In genomic region chr6:45420083-45420908, GRCh38 we compare ENCODE assay signal across 9 cellular contexts. TPM values are rescaled to one million over a fixed set of nuclear protein-coding genes. Genes with fewer than 3 reads are reported as not detected.
DNase-seq lines count a peak whose midpoint lies in the region; ATAC-seq, FAIRE-seq and TF ChIP-seq lines count a peak whose summit lies in the region.
"Had no signal": no experiment of that assay in that cellular context is flagged by ENCODE, and none has a peak within 500 bp of the region (broad histone marks: within the 10 kb centered on the region; RNA-seq: fewer than 3 reads in every experiment).

No MANE protein-coding gene starts in this region.

- intact Hi-C loops in endothelial cell of umbilical vein (cut with micrococcal nuclease): loop anchor here (2.0 to 5.0 kb wide), 3 partner anchors 41 to 157 kb away; no protein-coding TSS in a partner anchor

- no TSS peak for BruUV-seq in endothelial cell of umbilical vein (replicated peaks; lab: Mats Ljungman, UMichigan)

- H3K27ac ChIP-seq in endothelial cell of umbilical vein (ENCODE audit: insufficient read depth, low read depth, low read length): no peak overlapping the region
- no peak overlapping the region for H3K27ac ChIP-seq in neutrophil
- H3K27ac ChIP-seq in urinary bladder (ENCODE audit: low read depth): peak overlapping the region; percentile 46
- H3K27ac ChIP-seq: C4-2B had no signal

- H3K36me3 ChIP-seq in endothelial cell of umbilical vein (ENCODE audit: control insufficient read depth in 2 of 2, extremely low read depth in 1 of 2, insufficient read depth in 2 of 2, low read length in 2 of 2) (no peaks in the 10 kb centered on the region), neutrophil (no peaks in the 10 kb centered on the region), urinary bladder (ENCODE audit: insufficient read depth) (no peaks in the 10 kb centered on the region)

- H3K4me1 ChIP-seq in endothelial cell of umbilical vein (ENCODE audit: control insufficient read depth, extremely low read depth, insufficient read depth, low read length) (peaks cover 17% of the 10 kb centered on the region), neutrophil (ENCODE audit: control insufficient read depth in 1 of 2, insufficient read depth in 1 of 2, low read depth in 1 of 2, low read length in 1 of 2) (peaks cover 38 to 39% of the 10 kb centered on the region in 2 experiments), urinary bladder (ENCODE audit: insufficient read depth) (no peaks in the 10 kb centered on the region)

- no peak overlapping the region for H3K4me2 ChIP-seq in endothelial cell of umbilical vein (ENCODE audit: insufficient read depth, low read length)

- no peaks in the 10 kb centered on the region for H3K9me3 ChIP-seq in endothelial cell of umbilical vein (replicated peaks; ENCODE audit: control insufficient read depth, insufficient read depth, low read length)
- H3K9me3 ChIP-seq in neutrophil: no peaks in the 10 kb centered on the region

- H3K9ac ChIP-seq in endothelial cell of umbilical vein (replicated peaks; ENCODE audit: extremely low read depth, insufficient read depth, low read length): no peak overlapping the region

- 15% methylated on average over 40 of the region's 40 CpGs for WGBS in urinary bladder

- no peaks in the 10 kb centered on the region for H4K20me1 ChIP-seq in endothelial cell of umbilical vein (replicated peaks; ENCODE audit: control insufficient read depth, extremely low read depth, insufficient read depth, low read length)

- H2AFZ ChIP-seq in endothelial cell of umbilical vein (ENCODE audit: low read depth, low read length): no peak overlapping the region

- peaks cover 67 to 96% of the 10 kb centered on the region in 2 experiments for H3K27me3 ChIP-seq in endothelial cell of umbilical vein (ENCODE audit: control insufficient read depth in 2 of 2, insufficient read depth in 2 of 2, low read length in 2 of 2)
- peaks cover 23% of the 10 kb centered on the region for H3K27me3 ChIP-seq in neutrophil

- dilution Hi-C loops in endothelial cell of umbilical vein (cut with MboI; ENCODE audit: extremely low pct_ligation_motif_present, low sequenced_read_pairs): no loop called here

- no peak for TF ChIP-seq POLR2A in endothelial cell of umbilical vein (IDR thresholded peaks at IDR 0.05; ENCODE audit: low read depth, low read length)

- no peak for ATAC-seq in GM19324 (IDR thresholded peaks at IDR 0.05; ENCODE audit: low FRiP score, unreplicated experiment)

- POLR2A ChIA-PET in endothelial cell of umbilical vein (lab: Charles Lee): no interaction called here

- no peak for FAIRE-seq in endothelial cell of umbilical vein (lab: Jason Lieb, UNC)

- TF ChIP-seq CTCF in endothelial cell of umbilical vein (IDR thresholded peaks at IDR 0.05; ENCODE audit: extremely low read depth in 1 of 2, insufficient read depth in 1 of 2, low read depth in 1 of 2, low read length in 2 of 2): no peak
- no peak for TF ChIP-seq CTCF in neutrophil (IDR thresholded peaks at IDR 0.05)

- CTCF ChIA-PET in endothelial cell of umbilical vein (lab: Charles Lee): interaction anchor here (0.9 to 4.9 kb wide), 6 partner anchors 295 to 944 kb away, joined by 3 to 50 read pairs (median 6); no protein-coding TSS in a partner anchor

- H3K9me1 ChIP-seq in endothelial cell of umbilical vein (replicated peaks; ENCODE audit: control insufficient read depth, extremely low read depth, insufficient read depth, low read length): no peaks in the 10 kb centered on the region

- no peaks in the 10 kb centered on the region for H3K79me2 ChIP-seq in endothelial cell of umbilical vein (ENCODE audit: control insufficient read depth, insufficient read depth, low read length)

- no peak overlapping the region for H3K4me3 ChIP-seq in endothelial cell of umbilical vein (replicated peaks in 1 of 3; ENCODE audit: insufficient read depth in 1 of 3, low read depth in 1 of 3, low read length in 3 of 3)
- peak overlapping the region; percentile 73 to 84 for H3K4me3 ChIP-seq in neutrophil (ENCODE audit: low read depth in 1 of 2, low read length in 1 of 2)
- H3K4me3 ChIP-seq in urinary bladder (ENCODE audit: low read depth, low read length): peak overlapping the region; percentile 32

- DNase-seq in NCI-H82 (lab: John Stamatoyannopoulos, UW): peak; percentile 56
- DNase-seq in NCI-H82 treated with DMSO at 0.1 percent for 48 hours (lab: John Stamatoyannopoulos, UW; ENCODE audit: unreplicated experiment): no peak
- peak; percentile 33 to 49 for DNase-seq in activated CD4-positive, alpha-beta T cell treated with anti-CD3 and anti-CD28 coated beads, Interleukin-2, amount 50 U/mL, for 4 hours
- peak; percentile 29 for DNase-seq in endothelial cell of umbilical vein (ENCODE audit: low read depth, low spot score)
- no peak for DNase-seq in SKM-1 (lab: John Stamatoyannopoulos, UW; ENCODE audit: unreplicated experiment)

TF ChIP-seq in endothelial cell of umbilical vein, 7 proteins besides CTCF, POLR2A, EP300 and RAD21:
- TF ChIP-seq JUN (IDR thresholded peaks at IDR 0.05; ENCODE audit: borderline replicate concordance, insufficient read depth, insufficient read length, low read depth): no peak
- TF ChIP-seq, protein P1, sequence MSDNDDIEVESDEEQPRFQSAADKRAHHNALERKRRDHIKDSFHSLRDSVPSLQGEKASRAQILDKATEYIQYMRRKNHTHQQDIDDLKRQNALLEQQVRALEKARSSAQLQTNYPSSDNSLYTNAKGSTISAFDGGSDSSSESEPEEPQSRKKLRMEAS (IDR thresholded peaks at IDR 0.05; ENCODE audit: insufficient read depth, insufficient read length): no peak
- no peak for TF ChIP-seq FOS (IDR thresholded peaks at IDR 0.05; ENCODE audit: borderline replicate concordance, insufficient read depth, low read length)
- TF ChIP-seq EZH2 (IDR thresholded peaks at IDR 0.05; ENCODE audit: borderline replicate concordance, low read depth, low read length, severe bottlenecking): peak; percentile 99
- no peak for TF ChIP-seq MYC (IDR thresholded peaks at IDR 0.05; ENCODE audit: low read depth, low read length)
- TF ChIP-seq GATA2 (IDR thresholded peaks at IDR 0.05; ENCODE audit: insufficient read depth, insufficient read length, low read depth, low read length): no peak
- no peak for TF ChIP-seq POLR2AphosphoS5 (IDR thresholded peaks at IDR 0.05; ENCODE audit: insufficient read depth, low read depth, low read length)

RNA-seq across cellular contexts. Expression of gene SUPT3H, which starts 42.6 kb away (rescaled TPM):
- 8.4 and 9.8 TPM in 2 replicates for total RNA-seq in endothelial cell of umbilical vein
- polyA plus RNA-seq in endothelial cell of umbilical vein: 7.2 and 8.3 TPM in 2 replicates
- 7.0 and 8.4 TPM in 2 replicates for polyA plus RNA-seq in endothelial cell of umbilical vein (2011; cell fraction: cytosol; rRNA removed)
- 5.5 and 9.5 TPM in 2 replicates for polyA plus RNA-seq in endothelial cell of umbilical vein (2011; cell fraction: nucleus; rRNA removed)
- 5.1 and 5.5 TPM in 2 replicates for polyA plus RNA-seq in endothelial cell of umbilical vein (2012)
- 8.4 and 11.5 TPM in 2 replicates for polyA minus RNA-seq in endothelial cell of umbilical vein
- 0.61 TPM for polyA minus RNA-seq in endothelial cell of umbilical vein (2011; cell fraction: cytosol; rRNA and poly(A)+ RNA removed)
- 13.3 and 15.5 TPM in 2 replicates for polyA minus RNA-seq in endothelial cell of umbilical vein (2011; cell fraction: nucleus; rRNA and poly(A)+ RNA removed)
- total RNA-seq in urinary bladder: 12.5 TPM
- polyA plus RNA-seq in urinary bladder: 9.4 TPM

Comparison
In these comparisons a context has a peak if more than half of its experiments do, and no peak if none do; other contexts are left out.
1. DNase-seq: peak in NCI-H82 (single experiment), activated CD4-positive, alpha-beta T cell treated with anti-CD3 and anti-CD28 coated beads, Interleukin-2, amount 50 U/mL, for 4 hours (2 of 2) and endothelial cell of umbilical vein (single experiment); none in NCI-H82 treated with DMSO at 0.1 percent for 48 hours (single experiment) and SKM-1 (single experiment).
2. H3K4me3 ChIP-seq: peak in neutrophil (2 of 2) and urinary bladder (single experiment); none in endothelial cell of umbilical vein (0 of 3).